1 cellular context compared by ENCODE assay signal in genomic region chrX:2383144-2383543, GRCh38.
TF ChIP-seq lines count a peak whose summit lies in the region.

No MANE protein-coding gene starts in this region.

TF ChIP-seq in HEK293, 187 proteins besides CTCF, POLR2A, EP300 and RAD21 (continued from another document):
- TF ChIP-seq PRDM10 (tag by site-specific recombination; IDR thresholded peaks at IDR 0.05): no peak
